1 cellular context compared by ENCODE assay signal in genomic region chrX:67544871-67545771, GRCh38.
TF ChIP-seq lines count a peak whose summit lies in the region.

No MANE protein-coding gene starts in this region.

TF ChIP-seq in H1, 55 proteins besides CTCF, POLR2A, EP300 and RAD21 (continued from another document):
- no peak for TF ChIP-seq CHD7 (IDR thresholded peaks at IDR 0.05; ENCODE audit: insufficient replicate concordance, low read length)
